28 cellular contexts compared by ENCODE assay signal in genomic region chr4:89954906-89955305, GRCh38.
"Had no signal": no experiment of that assay in that cellular context is flagged by ENCODE, and none has a peak within 500 bp of the region (broad histone marks: within the 10 kb centered on the region; RNA-seq: fewer than 3 reads in every experiment).

No MANE protein-coding gene starts in this region.

- H3K4me3 ChIP-seq: left lung, lung, ovary, prostate gland, skin epidermis, stomach, testis, thyroid gland, transverse colon, upper lobe of right lung had no signal

- DNase-seq: head of caudate nucleus; hypothalamus; immature natural killer cell; kidney; left colon; left lung; naive thymus-derived CD8-positive, alpha-beta T cell; ovary; retina; right cardiac atrium; stimulated activated CD4-positive, alpha-beta T cell treated with anti-CD3 and anti-CD28 coated beads, Interleukin-12 subunit alpha, Interleukin-12 subunit beta, amount 100 ng/mL, for 4 hours; stimulated activated CD4-positive, alpha-beta T cell treated with anti-CD3 and anti-CD28 coated beads, Interleukin-15, amount 100 ng/mL, for 24 hours; stimulated activated CD4-positive, alpha-beta T cell treated with anti-CD3 and anti-CD28 coated beads, Interleukin-2, amount 100 ng/mL, for 24 hours; stimulated activated CD4-positive, alpha-beta T cell treated with anti-CD3 and anti-CD28 coated beads, Interleukin-4, amount 100 ng/mL, for 1 hour; stimulated activated naive B cell treated with anti-CD40 and anti-IgM and Interleukin-4, amounts not matched to agents 10 μg/mL and 1 μg/mL and 100 μg/mL, for 72 hours; stimulated activated naive CD8-positive, alpha-beta T cell treated with anti-CD3 and anti-CD28 coated beads, Interleukin-15, Interleukin-2, amounts not matched to agents 100 U/mL and 50 U/mL, for 24 hours; stomach; testis; thyroid gland; transverse colon; upper lobe of right lung had no signal

- ATAC-seq: left colon; left lung; naive thymus-derived CD8-positive, alpha-beta T cell; right cardiac atrium; sciatic nerve; stimulated activated naive B cell treated with anti-CD40 and anti-IgM and Interleukin-4, amounts not matched to agents 10 μg/mL and 1 μg/mL and 100 μg/mL, for 72 hours; stimulated activated naive CD8-positive, alpha-beta T cell treated with anti-CD3 and anti-CD28 coated beads, Interleukin-15, Interleukin-2, amounts not matched to agents 100 U/mL and 50 U/mL, for 24 hours; upper lobe of right lung had no signal

- H3K4me1 Mint-ChIP-seq: immature natural killer cell; memory B cell; naive thymus-derived CD8-positive, alpha-beta T cell; nephron; stimulated activated naive B cell treated with anti-CD40 and anti-IgM and Interleukin-4, amounts not matched to agents 10 μg/mL and 1 μg/mL and 100 μg/mL, for 72 hours had no signal

- H3K27ac Mint-ChIP-seq: immature natural killer cell; memory B cell; naive thymus-derived CD8-positive, alpha-beta T cell; nephron; stimulated activated naive B cell treated with anti-CD40 and anti-IgM and Interleukin-4, amounts not matched to agents 10 μg/mL and 1 μg/mL and 100 μg/mL, for 72 hours had no signal

- H3K36me3 Mint-ChIP-seq: immature natural killer cell; memory B cell; naive thymus-derived CD8-positive, alpha-beta T cell; stimulated activated naive B cell treated with anti-CD40 and anti-IgM and Interleukin-4, amounts not matched to agents 10 μg/mL and 1 μg/mL and 100 μg/mL, for 72 hours had no signal

- H3K27me3 Mint-ChIP-seq: memory B cell; stimulated activated naive B cell treated with anti-CD40 and anti-IgM and Interleukin-4, amounts not matched to agents 10 μg/mL and 1 μg/mL and 100 μg/mL, for 72 hours had no signal

- H3K4me3 Mint-ChIP-seq: immature natural killer cell; memory B cell; naive thymus-derived CD8-positive, alpha-beta T cell; nephron; neural crest cell; stimulated activated naive B cell treated with anti-CD40 and anti-IgM and Interleukin-4, amounts not matched to agents 10 μg/mL and 1 μg/mL and 100 μg/mL, for 72 hours had no signal

- H3K36me3 ChIP-seq: left lung, ovary, prostate gland, stomach, thyroid gland, transverse colon, upper lobe of right lung had no signal

- H3K9me3 Mint-ChIP-seq: immature natural killer cell; memory B cell; naive thymus-derived CD8-positive, alpha-beta T cell; nephron; neural crest cell; stimulated activated naive B cell treated with anti-CD40 and anti-IgM and Interleukin-4, amounts not matched to agents 10 μg/mL and 1 μg/mL and 100 μg/mL, for 72 hours had no signal

- H3K27ac ChIP-seq: left lung, ovary, prostate gland, skin epidermis, stomach, testis, thyroid gland, transverse colon, upper lobe of right lung had no signal

- H3K9me3 ChIP-seq: left lung, ovary, prostate gland, stomach, testis, thyroid gland, transverse colon, upper lobe of right lung had no signal

- H3K27me3 ChIP-seq: left lung, ovary, stomach, testis, thyroid gland, transverse colon, upper lobe of right lung had no signal

- H3K4me1 ChIP-seq: left lung, prostate gland, stomach, testis, thyroid gland, transverse colon, upper lobe of right lung had no signal
